In genomic region chr22:50189184-50189848, GRCh38 we compare ENCODE assay signal across 3 cellular contexts.
TF ChIP-seq lines count a peak whose summit lies in the region.

No MANE protein-coding gene starts in this region.

TF ChIP-seq in A549, 52 proteins besides CTCF, POLR2A, EP300 and RAD21 (continued from another document):
- TF ChIP-seq ZNF302 (CRISPR knock-in tag; IDR thresholded peaks at IDR 0.05) (no peak), E2F6 (IDR thresholded peaks at IDR 0.05; ENCODE audit: borderline replicate concordance, low read depth) (no peak)

TF ChIP-seq in Ishikawa, 13 proteins besides CTCF, POLR2A, EP300 and RAD21:
- TF ChIP-seq REST (IDR thresholded peaks at IDR 0.05; ENCODE audit: low read depth) (no peak), NFIC (IDR thresholded peaks at IDR 0.05) (peak; percentile 36; the same call in 1 of the 2 replicates)

TF ChIP-seq in SK-N-SH treated with all-trans-retinoic acid at 6 μM for 48 hours, 23 proteins besides CTCF, POLR2A, EP300 and RAD21 (continued from another document):
- TF ChIP-seq CSRNP3 (CRISPR knock-in tag; IDR thresholded peaks at IDR 0.05) (no peak), ZFP30 (CRISPR knock-in tag; IDR thresholded peaks at IDR 0.05) (no peak), SNAI2 (CRISPR knock-in tag; IDR thresholded peaks at IDR 0.05) (no peak), PATZ1 (CRISPR knock-in tag; IDR thresholded peaks at IDR 0.05; ENCODE audit: borderline replicate concordance) (no peak), RARB (CRISPR knock-in tag; IDR thresholded peaks at IDR 0.05) (no peak), CREB5 (CRISPR knock-in tag; IDR thresholded peaks at IDR 0.05; ENCODE audit: low read depth) (no peak), ZNF565 (CRISPR knock-in tag; conservative IDR thresholded peaks at IDR 0.05; ENCODE audit: low read depth) (no peak), ARNTL (CRISPR knock-in tag; IDR thresholded peaks at IDR 0.05; ENCODE audit: borderline replicate concordance, low read depth) (no peak), TOX (CRISPR knock-in tag; IDR thresholded peaks at IDR 0.05; ENCODE audit: borderline replicate concordance) (no peak), ISL1 (CRISPR knock-in tag; IDR thresholded peaks at IDR 0.05) (no peak), POU6F1 (CRISPR knock-in tag; IDR thresholded peaks at IDR 0.05; ENCODE audit: borderline replicate concordance, low read depth) (no peak), ZNF70 (CRISPR knock-in tag; IDR thresholded peaks at IDR 0.05) (no peak), PPARA (CRISPR knock-in tag; IDR thresholded peaks at IDR 0.05; ENCODE audit: borderline replicate concordance) (no peak)
